In genomic region chr7:145665499-145666258, GRCh38 we compare ENCODE assay signal across 24 cellular contexts.
"Had no signal": no experiment of that assay in that cellular context is flagged by ENCODE, and none has a peak within 500 bp of the region (broad histone marks: within the 10 kb centered on the region; RNA-seq: fewer than 3 reads in every experiment).

No MANE protein-coding gene starts in this region.

- DNase-seq: activated CD4-positive, alpha-beta T cell treated with anti-CD3 and anti-CD28 coated beads for 36 hours; activated CD4-positive, CD25-positive, alpha-beta regulatory T cell; activated CD8-positive, alpha-beta memory T cell treated with anti-CD3 and anti-CD28 coated beads, Interleukin-2, amount 10 ng/mL, durations not matched to agents 7 days and 5 days; activated CD8-positive, alpha-beta T cell treated with anti-CD3 and anti-CD28 coated beads, Interleukin-2, amount 10 ng/mL, durations not matched to agents 7 days and 5 days; activated T-cell treated with anti-CD3 and anti-CD28 coated beads, Interleukin-2, amount 50 U/mL, for 48 hours; dorsolateral prefrontal cortex; effector memory CD4-positive, alpha-beta T cell; erythroblast; glutamatergic neuron; kidney; lower lobe of right lung; nephron progenitor cell; ovary; sigmoid colon; small intestine; stimulated activated CD4-positive, alpha-beta T cell treated with anti-CD3 and anti-CD28 coated beads, Interleukin-4, amount 100 ng/mL, for 24 hours; substantia nigra; upper lobe of left lung had no signal

- H3K27ac ChIP-seq: breast epithelium, coronary artery, dorsolateral prefrontal cortex, hepatocyte, lower lobe of right lung, neutrophil, ovary, sigmoid colon, upper lobe of left lung, vagina had no signal

- ATAC-seq: activated CD4-positive, alpha-beta T cell treated with anti-CD3 and anti-CD28 coated beads for 36 hours; activated CD8-positive, alpha-beta memory T cell treated with anti-CD3 and anti-CD28 coated beads, Interleukin-2, amount 10 ng/mL, durations not matched to agents 7 days and 5 days; activated CD8-positive, alpha-beta T cell treated with anti-CD3 and anti-CD28 coated beads, Interleukin-2, amount 10 ng/mL, durations not matched to agents 7 days and 5 days; stimulated activated effector memory CD8-positive, alpha-beta T cell treated with anti-CD3 and anti-CD28 coated beads, Interleukin-12 subunit alpha, Interleukin-12 subunit beta, amount 100 ng/mL, for 72 hours had no signal
